27 cellular contexts compared by ENCODE assay signal in genomic region chr5:113450366-113451328, GRCh38. TPM values are rescaled to one million over a fixed set of nuclear protein-coding genes. Genes with fewer than 3 reads are reported as not detected.
DNase-seq lines count a peak whose midpoint lies in the region; ATAC-seq and TF ChIP-seq lines count a peak whose summit lies in the region.
"Had no signal": no experiment of that assay in that cellular context is flagged by ENCODE, and none has a peak within 500 bp of the region (broad histone marks: within the 10 kb centered on the region; RNA-seq: fewer than 3 reads in every experiment).

No MANE protein-coding gene starts in this region.

- H3K27ac Mint-ChIP-seq in CD4-positive, alpha-beta memory T cell: peak overlapping the region in 4 of 7 donors; percentile 31 to 91 (median 46)
- peak overlapping the region; percentile 84 for H3K27ac Mint-ChIP-seq in glutamatergic neuron (ENCODE audit: unreplicated experiment)
- H3K27ac Mint-ChIP-seq: activated CD8-positive, alpha-beta T cell treated with anti-CD3 and anti-CD28 coated beads, Interleukin-2, amount 10 ng/mL, durations not matched to agents 7 days and 5 days; activated naive CD8-positive, alpha-beta T cell treated with anti-CD3 and anti-CD28 coated beads, Interleukin-2, amount 50 U/mL, for 24 hours; nephron progenitor cell had no signal

- peaks cover 4% of the 10 kb centered on the region for H3K4me1 ChIP-seq in CD4-positive, alpha-beta memory T cell (ENCODE audit: insufficient read depth, low read length)
- H3K4me1 ChIP-seq: Peyer's patch, right atrium auricular region had no signal

- no peak for TF ChIP-seq CTCF in brain microvascular endothelial cell (IDR thresholded peaks at IDR 0.05; ENCODE audit: low read depth, low read length, missing control alignments)
- no peak for TF ChIP-seq CTCF in glutamatergic neuron (IDR thresholded peaks at IDR 0.05; ENCODE audit: partially characterized antibody, unreplicated experiment)
- no peak for TF ChIP-seq CTCF in lower leg skin (IDR thresholded peaks at IDR 0.05)

- POLR2A ChIA-PET in CD4-positive, alpha-beta memory T cell (lab: Charles Lee; ENCODE audit: partially characterized antibody): no interaction called here

- H3K4me3 Mint-ChIP-seq in CD4-positive, alpha-beta memory T cell: peak overlapping the region in 1 of 8 donors; percentile 3
- no peak overlapping the region for H3K4me3 Mint-ChIP-seq in glutamatergic neuron (ENCODE audit: unreplicated experiment)
- H3K4me3 Mint-ChIP-seq: activated CD8-positive, alpha-beta T cell treated with anti-CD3 and anti-CD28 coated beads, Interleukin-2, amount 10 ng/mL, durations not matched to agents 7 days and 5 days; activated naive CD8-positive, alpha-beta T cell treated with anti-CD3 and anti-CD28 coated beads, Interleukin-2, amount 50 U/mL, for 24 hours; nephron progenitor cell had no signal

- no peaks in the 10 kb centered on the region for H3K36me3 ChIP-seq in CD4-positive, alpha-beta memory T cell (ENCODE audit: insufficient read depth, low read length)
- H3K36me3 ChIP-seq in brain microvascular endothelial cell (replicated peaks): no peaks in the 10 kb centered on the region
- H3K36me3 ChIP-seq: MG63, pancreas, Peyer's patch, right atrium auricular region had no signal

- CTCF ChIA-PET in CD4-positive, alpha-beta memory T cell (lab: Charles Lee; ENCODE audit: partially characterized antibody): interaction anchor here (1.3 kb wide), 1 partner anchor 455 kb away, joined by 4 read pairs; no protein-coding TSS in a partner anchor

- peaks cover 11 to 16% (median 12%) of the 10 kb centered on the region in 4 donors for H3K4me1 Mint-ChIP-seq in CD4-positive, alpha-beta memory T cell
- H3K4me1 Mint-ChIP-seq in glutamatergic neuron (ENCODE audit: low read depth, unreplicated experiment): peaks cover 55% of the 10 kb centered on the region
- H3K4me1 Mint-ChIP-seq: nephron progenitor cell had no signal

- peak in 3 of 5 donors; percentile 10 to 16 (median 14) for DNase-seq in CD4-positive, alpha-beta memory T cell
- DNase-seq in MV-4-11 (lab: John Stamatoyannopoulos, UW) (peak; percentile 40), brain microvascular endothelial cell (peak; percentile 2), glutamatergic neuron (no peak), SIG-M5 treated with dmso at 0.1 percent for 504 hours (lab: John Stamatoyannopoulos, UW; ENCODE audit: unreplicated experiment) (no peak), lower leg skin (ENCODE audit: low spot score in 2 of 2) (no peak)
- DNase-seq: activated CD8-positive, alpha-beta T cell treated with anti-CD3 and anti-CD28 coated beads, Interleukin-2, amount 10 ng/mL, durations not matched to agents 7 days and 5 days; activated gamma-delta T cell; activated naive CD8-positive, alpha-beta T cell treated with anti-CD3 and anti-CD28 coated beads, Interleukin-2, amount 50 U/mL, for 24 hours; C1 segment of cervical spinal cord; Calu3; HCEC 1CT; left ventricle myocardium superior; MG63; NCI-H1436 treated with DMSO at 0.1 percent for 48 hours; NCI-H2171; NCI-H524; nephron progenitor cell; pancreas; Peyer's patch; stimulated activated naive CD8-positive, alpha-beta T cell treated with anti-CD3 and anti-CD28 coated beads, Interleukin-15, Interleukin-2, amounts not matched to agents 100 U/mL and 50 U/mL, for 24 hours; T-helper 1 cell had no signal

- in situ Hi-C loops in brain microvascular endothelial cell (cut with HindIII; ENCODE audit: low pct_ligation_motif_present, low sequenced_read_pairs): no loop called here

- H3K27me3 Mint-ChIP-seq in CD4-positive, alpha-beta memory T cell: peaks cover 3% of the 10 kb centered on the region in 2 donors
- peaks cover 11% of the 10 kb centered on the region for H3K27me3 Mint-ChIP-seq in glutamatergic neuron (ENCODE audit: unreplicated experiment)

- WGBS in lower leg skin, 2 donors: 56 to 64% methylated on average over 6 of the region's 6 CpGs

- intact Hi-C loops in CD4-positive, alpha-beta memory T cell (cut with micrococcal nuclease): no loop called here
- intact Hi-C loops in lower leg skin (cut with DNase I; ENCODE audit: low total_unique reads): no loop called here

- H3K27me3 ChIP-seq in CD4-positive, alpha-beta memory T cell (ENCODE audit: insufficient read depth, low read length): peaks cover 4% of the 10 kb centered on the region
- H3K27me3 ChIP-seq in brain microvascular endothelial cell (replicated peaks): no peaks in the 10 kb centered on the region
- H3K27me3 ChIP-seq: MG63, pancreas, Peyer's patch, right atrium auricular region had no signal

- no peaks in the 10 kb centered on the region for H3K36me3 Mint-ChIP-seq in CD4-positive, alpha-beta memory T cell
- H3K36me3 Mint-ChIP-seq in glutamatergic neuron (ENCODE audit: unreplicated experiment): no peaks in the 10 kb centered on the region

- no peak overlapping the region for H3K27ac ChIP-seq in CD4-positive, alpha-beta memory T cell (ENCODE audit: low read depth, low read length)
- no peak overlapping the region for H3K27ac ChIP-seq in brain microvascular endothelial cell
- H3K27ac ChIP-seq: coronary artery, pancreas, Peyer's patch, right atrium auricular region had no signal

- no peak overlapping the region for H3K4me3 ChIP-seq in CD4-positive, alpha-beta memory T cell (ENCODE audit: low read length in 2 of 2)
- H3K4me3 ChIP-seq in brain microvascular endothelial cell (ENCODE audit: low read depth, low read length) (no peak overlapping the region), lower leg skin (ENCODE audit: low read depth, poor library complexity, severe bottlenecking) (no peak overlapping the region)
- H3K4me3 ChIP-seq: coronary artery, MG63, pancreas, Peyer's patch, right atrium auricular region had no signal

- no peak for TF ChIP-seq POLR2A in lower leg skin (IDR thresholded peaks at IDR 0.05)

- ATAC-seq in HG02642 (IDR thresholded peaks at IDR 0.05; ENCODE audit: poor library complexity, unreplicated experiment) (no peak), HG03045 (IDR thresholded peaks at IDR 0.05; ENCODE audit: unreplicated experiment) (no peak)
- ATAC-seq: activated CD8-positive, alpha-beta T cell treated with anti-CD3 and anti-CD28 coated beads, Interleukin-2, amount 10 ng/mL, durations not matched to agents 7 days and 5 days; activated naive CD8-positive, alpha-beta T cell treated with anti-CD3 and anti-CD28 coated beads, Interleukin-2, amount 50 U/mL, for 24 hours; left ventricle myocardium superior; pancreas; stimulated activated naive CD8-positive, alpha-beta T cell treated with anti-CD3 and anti-CD28 coated beads, Interleukin-15, Interleukin-2, amounts not matched to agents 100 U/mL and 50 U/mL, for 24 hours had no signal

- H3K9me3 ChIP-seq in CD4-positive, alpha-beta memory T cell (ENCODE audit: control insufficient read depth in 1 of 2, low read length in 2 of 2): no peaks in the 10 kb centered on the region
- H3K9me3 ChIP-seq: pancreas had no signal

- H3K9me3 Mint-ChIP-seq in CD4-positive, alpha-beta memory T cell: peaks cover 0 to 2% (median 0%) of the 10 kb centered on the region in 8 donors
- H3K9me3 Mint-ChIP-seq in glutamatergic neuron (ENCODE audit: unreplicated experiment): peaks cover 18% of the 10 kb centered on the region
- H3K9me3 Mint-ChIP-seq: activated naive CD8-positive, alpha-beta T cell treated with anti-CD3 and anti-CD28 coated beads, Interleukin-2, amount 50 U/mL, for 24 hours had no signal

RNA-seq across cellular contexts. Expression of gene TSSK1B, which starts 15.9 kb away (rescaled TPM):
- total RNA-seq in CD4-positive, alpha-beta memory T cell: not detected
- not detected for polyA plus RNA-seq in CD4-positive, alpha-beta memory T cell
- 0.54 TPM for total RNA-seq in glutamatergic neuron (ENCODE audit: unreplicated experiment)
- total RNA-seq in lower leg skin: under 1 TPM in 3 of 4 donors, not detected in 1; 0.11 to 0.54 (median 0.42) TPM
- total RNA-seq: activated CD8-positive, alpha-beta T cell treated with anti-CD3 and anti-CD28 coated beads, Interleukin-2, amount 10 ng/mL, durations not matched to agents 7 days and 5 days; Calu3; left ventricle myocardium superior; Peyer's patch; right atrium auricular region; SK-MEL-5 had no signal

RNA-seq across cellular contexts. Expression of gene MCC, which starts 37.6 kb away (rescaled TPM):
- 10 to 100 TPM; 11.2 to 12.1 TPM for total RNA-seq in CD4-positive, alpha-beta memory T cell
- 1 to 10 TPM in 1 of 2 donors, under 1 TPM in 1; 0.92 to 4.2 TPM for polyA plus RNA-seq in CD4-positive, alpha-beta memory T cell
- total RNA-seq in glutamatergic neuron (ENCODE audit: unreplicated experiment): 46.1 TPM
- 10 to 100 TPM; 57.7 to 91.5 (median 76.0) TPM for total RNA-seq in lower leg skin

Comparison
In these comparisons a context has a peak if more than half of its experiments do, and no peak if none do; other contexts are left out.
1. DNase-seq: peak in CD4-positive, alpha-beta memory T cell (3 of 5), MV-4-11 (single experiment) and brain microvascular endothelial cell (single experiment); none in glutamatergic neuron (single experiment), SIG-M5 treated with dmso at 0.1 percent for 504 hours (single experiment) and lower leg skin (0 of 2).